Comparison of ENCODE assay signal across 1 cellular context in genomic region chr16:56614549-56614991, GRCh38.
TF ChIP-seq lines count a peak whose summit lies in the region.

No MANE protein-coding gene starts in this region.

TF ChIP-seq in IMR-90, 13 proteins besides CTCF, POLR2A, EP300 and RAD21:
- peak; percentile 15; the same call in 1 of the 2 replicates for TF ChIP-seq CEBPB (IDR thresholded peaks at IDR 0.05; ENCODE audit: low read depth, low read length)
- no peak for TF ChIP-seq ELK1 (IDR thresholded peaks at IDR 0.05; ENCODE audit: borderline replicate concordance, low read depth, low read length)
- TF ChIP-seq MXI1 (IDR thresholded peaks at IDR 0.05; ENCODE audit: borderline replicate concordance, low read depth, low read length) = no peak
- no peak for TF ChIP-seq MAFK (IDR thresholded peaks at IDR 0.05; ENCODE audit: low read depth, low read length)
- TF ChIP-seq FOS (IDR thresholded peaks at IDR 0.05; ENCODE audit: low read depth, low read length) = peak; percentile 77; the same call in 1 of the 2 replicates
- no peak for TF ChIP-seq SMC3 (IDR thresholded peaks at IDR 0.05; ENCODE audit: low read depth, low read length)
- TF ChIP-seq USF2 (IDR thresholded peaks at IDR 0.05; ENCODE audit: low read depth, low read length) = no peak
- TF ChIP-seq RFX5 (IDR thresholded peaks at IDR 0.05; ENCODE audit: low read depth, low read length) = no peak
- TF ChIP-seq NFE2L2 (IDR thresholded peaks at IDR 0.05; ENCODE audit: low read depth, low read length) = no peak
- TF ChIP-seq BHLHE40 (IDR thresholded peaks at IDR 0.05; ENCODE audit: low read depth, low read length) = no peak
- TF ChIP-seq CHD1 (IDR thresholded peaks at IDR 0.05; ENCODE audit: low read depth, low read length) = no peak
- TF ChIP-seq RCOR1 (IDR thresholded peaks at IDR 0.05; ENCODE audit: insufficient replicate concordance, low read length) = peak; percentile 14
- no peak for TF ChIP-seq MAZ (IDR thresholded peaks at IDR 0.05; ENCODE audit: borderline replicate concordance, low read depth, low read length)
